In the genomic region with DNA sequence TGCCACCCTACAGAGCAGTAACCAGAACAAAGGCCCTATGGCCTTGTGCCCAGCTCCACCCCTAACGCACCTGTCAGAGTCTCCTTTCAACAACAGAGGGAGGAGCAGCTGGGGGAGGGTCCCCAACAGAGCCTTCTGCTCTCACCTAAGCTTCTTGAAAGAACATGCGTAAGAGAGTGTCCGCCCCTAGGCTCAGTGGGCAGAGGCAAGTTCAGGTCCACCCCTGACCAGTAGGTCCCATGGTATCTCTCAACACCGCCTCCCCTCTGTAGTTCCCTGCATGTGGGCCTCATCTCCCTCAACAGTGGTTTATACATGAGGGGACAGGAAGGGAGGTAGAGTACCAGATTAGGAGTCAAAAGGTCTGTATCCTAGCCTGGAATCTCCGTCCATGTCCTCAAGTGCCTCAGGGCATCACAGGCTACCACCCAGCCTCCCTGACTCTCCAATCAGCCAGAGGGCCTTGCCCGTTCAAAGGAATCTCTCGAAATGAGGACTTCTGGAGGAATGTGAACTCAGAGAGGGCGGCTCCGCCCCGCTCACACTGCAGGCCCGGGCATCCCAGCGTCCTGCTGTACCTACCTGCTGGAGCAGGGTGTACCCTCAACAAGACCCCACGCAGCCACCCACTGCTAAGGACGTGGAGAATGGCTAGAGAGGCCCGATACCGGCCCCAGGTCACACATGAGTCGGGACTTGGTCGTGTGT, we compare ENCODE assay signal across 8 cellular contexts. TPM values are rescaled to one million over a fixed set of nuclear protein-coding genes. Genes with fewer than 3 reads are reported as not detected.
A peak's percentile ranks its signal among the peaks of the same experiment; 100 is the strongest.
DNase-seq lines count a peak whose midpoint lies in the region; ATAC-seq and TF ChIP-seq lines count a peak whose summit lies in the region.

No MANE protein-coding gene starts in this region.

- no peaks in the 10 kb centered on the region for H3K27me3 Mint-ChIP-seq in IgD-negative memory B cell

- H3F3A ChIP-seq in neural cell (ENCODE audit: insufficient read depth, low read length, poor library complexity, severe bottlenecking) = no peaks in the 10 kb centered on the region

- H3K27me3 ChIP-seq in BLaER1 treated with 17β-estradiol and CSF1 and Interleukin-3, amounts not matched to agents 10 nM and 100 nM = no peaks in the 10 kb centered on the region
- H3K27me3 ChIP-seq in esophagus (ENCODE audit: control insufficient read depth in 1 of 2, insufficient read depth in 2 of 2, low read length in 2 of 2) (no peaks in the 10 kb centered on the region), neural cell (ENCODE audit: insufficient read depth, low read depth, low read length) (no peaks in the 10 kb centered on the region)

- H3K36me3 Mint-ChIP-seq in IgD-negative memory B cell = no peaks in the 10 kb centered on the region

- H2AFZ ChIP-seq in neural cell (ENCODE audit: low read depth, low read length) = peak overlapping the region; percentile 73

- no peaks in the 10 kb centered on the region for H3K79me2 ChIP-seq in neural cell (replicated peaks; ENCODE audit: insufficient read depth, low read length)

- no peak for DNase-seq in medulla oblongata (ENCODE audit: extremely low spot score)
- no peak for DNase-seq in NCI-H524 treated with DMSO at 0.1 percent for 48 hours (lab: John Stamatoyannopoulos, UW)

- peaks cover 16 to 30% (median 24%) of the 10 kb centered on the region in 10 experiments for H3K4me1 ChIP-seq in BLaER1 treated with 17β-estradiol and CSF1 and Interleukin-3, amounts not matched to agents 10 nM and 100 nM
- H3K4me1 ChIP-seq in esophagus (ENCODE audit: control insufficient read depth in 2 of 2, insufficient read depth in 2 of 2, low read length in 1 of 2) = peaks cover 3 to 4% of the 10 kb centered on the region in 2 donors

- peaks cover 4 to 17% (median 7%) of the 10 kb centered on the region in 3 donors for H3K4me1 Mint-ChIP-seq in IgD-negative memory B cell

- peak overlapping the region; percentile 82 to 93 (median 89) for H3K9ac ChIP-seq in BLaER1 treated with 17β-estradiol and CSF1 and Interleukin-3, amounts not matched to agents 10 nM and 100 nM
- H3K9ac ChIP-seq in neural cell (ENCODE audit: low read length) = peak overlapping the region; percentile 72

- no peaks in the 10 kb centered on the region for H3K9me3 Mint-ChIP-seq in IgD-negative memory B cell

- ATAC-seq in GM19324 (IDR thresholded peaks at IDR 0.05; ENCODE audit: low FRiP score, unreplicated experiment) = peak; percentile 5
- ATAC-seq in SK-N-SH treated with all-trans-retinoic acid at 6 μM for 48 hours = peak; percentile 47

- no peak for TF ChIP-seq EP300 in neural cell (conservative IDR thresholded peaks at IDR 0.05; ENCODE audit: poor library complexity, severe bottlenecking)

- H3K27ac ChIP-seq in BLaER1 treated with 17β-estradiol and CSF1 and Interleukin-3, amounts not matched to agents 10 nM and 100 nM = peak overlapping the region; percentile 79 to 95 (median 90); a peak in 21 of 22 replicates
- peak overlapping the region; percentile 50 to 89 for H3K27ac ChIP-seq in esophagus (ENCODE audit: low read depth in 2 of 2, low read length in 1 of 2)
- H3K27ac ChIP-seq in neural cell (ENCODE audit: low read length) = no peak overlapping the region

- peak overlapping the region; percentile 92 to 99 (median 96) for H3K4me3 Mint-ChIP-seq in IgD-negative memory B cell

- TF ChIP-seq RAD21 in neural cell (conservative IDR thresholded peaks at IDR 0.05) = no peak

- 0 out of 22 replicates have a peak, but pooled peaks cover 0 to 7% (median 0%) of the 10 kb centered on the region in 11 experiments for H4K20me1 ChIP-seq in BLaER1 treated with 17β-estradiol and CSF1 and Interleukin-3, amounts not matched to agents 10 nM and 100 nM
- no peaks in the 10 kb centered on the region for H4K20me1 ChIP-seq in neural cell (ENCODE audit: insufficient read depth)

- WGBS in esophagus, 2 donors = 15% methylated on average over 18 of the region's 18 CpGs

- no peak for TF ChIP-seq CTCF in neural cell (IDR thresholded peaks at IDR 0.05; ENCODE audit: poor library complexity, severe bottlenecking)

- H3K9me2 ChIP-seq in neural cell (ENCODE audit: insufficient read depth, low read length) = no peaks in the 10 kb centered on the region

- peak overlapping the region; percentile 76 to 87 (median 82) for H3K4me3 ChIP-seq in BLaER1 treated with 17β-estradiol and CSF1 and Interleukin-3, amounts not matched to agents 10 nM and 100 nM
- H3K4me3 ChIP-seq in esophagus (ENCODE audit: low read depth in 1 of 2, low read length in 2 of 2) (peak overlapping the region; percentile 63 to 76), neural cell (ENCODE audit: low read length) (peak overlapping the region; percentile 87)

- H3K4me2 ChIP-seq in BLaER1 treated with 17β-estradiol and CSF1 and Interleukin-3, amounts not matched to agents 10 nM and 100 nM = peak overlapping the region; percentile 88 to 99 (median 95)
- peak overlapping the region; percentile 21 for H3K4me2 ChIP-seq in neural cell (ENCODE audit: low read length)

- H3K9me3 ChIP-seq in BLaER1 treated with 17β-estradiol and CSF1 and Interleukin-3, amounts not matched to agents 10 nM and 100 nM (replicated peaks in 1 of 11) = no peaks in the 10 kb centered on the region
- H3K9me3 ChIP-seq in esophagus (ENCODE audit: control insufficient read depth in 2 of 2, insufficient read depth in 1 of 2, low read depth in 1 of 2, low read length in 1 of 2) = no peaks in the 10 kb centered on the region
- H3K9me3 ChIP-seq in neural cell (ENCODE audit: low read length) = no peaks in the 10 kb centered on the region

- H3K36me3 ChIP-seq in BLaER1 treated with 17β-estradiol and CSF1 and Interleukin-3, amounts not matched to agents 10 nM and 100 nM = peaks cover 6 to 36% (median 26%) of the 10 kb centered on the region in 11 experiments; a peak in 21 of 22 replicates
- H3K36me3 ChIP-seq in esophagus (ENCODE audit: control insufficient read depth in 2 of 2, insufficient read depth in 2 of 2, low read length in 1 of 2) (no peaks in the 10 kb centered on the region), neural cell (ENCODE audit: insufficient read depth, low read length) (no peaks in the 10 kb centered on the region)

- H3K27ac Mint-ChIP-seq in IgD-negative memory B cell = peak overlapping the region in 1 of 3 donors; percentile 48

TF ChIP-seq in SK-N-SH treated with all-trans-retinoic acid at 6 μM for 48 hours, 23 proteins besides CTCF, POLR2A, EP300 and RAD21 (continues in another document):
- TF ChIP-seq ZNF8 (CRISPR knock-in tag; IDR thresholded peaks at IDR 0.05) (no peak), ZNF70 (CRISPR knock-in tag; IDR thresholded peaks at IDR 0.05) (no peak), TOX (CRISPR knock-in tag; IDR thresholded peaks at IDR 0.05; ENCODE audit: borderline replicate concordance) (no peak), ARNTL (CRISPR knock-in tag; IDR thresholded peaks at IDR 0.05; ENCODE audit: borderline replicate concordance, low read depth) (no peak), BACH2 (CRISPR knock-in tag; IDR thresholded peaks at IDR 0.05; ENCODE audit: borderline replicate concordance) (no peak), ZC3H10 (CRISPR knock-in tag; IDR thresholded peaks at IDR 0.05) (no peak), SNAI2 (CRISPR knock-in tag; IDR thresholded peaks at IDR 0.05) (no peak), OSR1 (CRISPR knock-in tag; IDR thresholded peaks at IDR 0.05) (no peak)
- TF ChIP-seq, protein P1, sequence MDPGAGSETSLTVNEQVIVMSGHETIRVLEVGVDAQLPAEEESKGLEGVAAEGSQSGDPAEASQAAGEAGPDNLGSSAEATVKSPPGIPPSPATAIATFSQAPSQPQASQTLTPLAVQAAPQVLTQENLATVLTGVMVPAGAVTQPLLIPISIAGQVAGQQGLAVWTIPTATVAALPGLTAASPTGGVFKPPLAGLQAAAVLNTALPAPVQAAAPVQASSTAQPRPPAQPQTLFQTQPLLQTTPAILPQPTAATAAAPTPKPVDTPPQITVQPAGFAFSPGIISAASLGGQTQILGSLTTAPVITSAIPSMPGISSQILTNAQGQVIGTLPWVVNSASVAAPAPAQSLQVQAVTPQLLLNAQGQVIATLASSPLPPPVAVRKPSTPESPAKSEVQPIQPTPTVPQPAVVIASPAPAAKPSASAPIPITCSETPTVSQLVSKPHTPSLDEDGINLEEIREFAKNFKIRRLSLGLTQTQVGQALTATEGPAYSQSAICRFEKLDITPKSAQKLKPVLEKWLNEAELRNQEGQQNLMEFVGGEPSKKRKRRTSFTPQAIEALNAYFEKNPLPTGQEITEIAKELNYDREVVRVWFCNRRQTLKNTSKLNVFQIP (CRISPR knock-in tag; IDR thresholded peaks at IDR 0.05; ENCODE audit: borderline replicate concordance, low read depth) = no peak

TF ChIP-seq in neural cell, 6 proteins besides CTCF, POLR2A, EP300 and RAD21 (continues in another document):
- TF ChIP-seq SMC3 (conservative IDR thresholded peaks at IDR 0.05; ENCODE audit: poor library complexity) (no peak), REST (IDR thresholded peaks at IDR 0.05; ENCODE audit: borderline replicate concordance) (no peak), MXI1 (conservative IDR thresholded peaks at IDR 0.05; ENCODE audit: poor library complexity, severe bottlenecking) (no peak), POLR2AphosphoS5 (IDR thresholded peaks at IDR 0.05) (no peak)

RNA-seq across cellular contexts. Expression of gene POC1A, which starts 0.7 kb away (rescaled TPM):
- polyA plus RNA-seq in IgD-negative memory B cell (1.2 TPM), esophagus (1 to 10 TPM; 1.7 to 5.2 TPM), neural cell (0.96 and 1.3 TPM in 2 replicates)
- polyA minus RNA-seq in neural cell = 0.73 and 1.0 TPM in 2 replicates

RNA-seq across cellular contexts. Expression of gene ALAS1, which starts 44.4 kb away (rescaled TPM):
- 24.8 TPM for polyA plus RNA-seq in IgD-negative memory B cell
- 10 to 100 TPM; 17.2 to 36.4 TPM for polyA plus RNA-seq in esophagus
- 66.0 and 66.7 TPM in 2 replicates for polyA plus RNA-seq in neural cell
- 64.7 and 72.1 TPM in 2 replicates for polyA minus RNA-seq in neural cell
